ENCODE assay signal across 1 cellular context in the genomic region with DNA sequence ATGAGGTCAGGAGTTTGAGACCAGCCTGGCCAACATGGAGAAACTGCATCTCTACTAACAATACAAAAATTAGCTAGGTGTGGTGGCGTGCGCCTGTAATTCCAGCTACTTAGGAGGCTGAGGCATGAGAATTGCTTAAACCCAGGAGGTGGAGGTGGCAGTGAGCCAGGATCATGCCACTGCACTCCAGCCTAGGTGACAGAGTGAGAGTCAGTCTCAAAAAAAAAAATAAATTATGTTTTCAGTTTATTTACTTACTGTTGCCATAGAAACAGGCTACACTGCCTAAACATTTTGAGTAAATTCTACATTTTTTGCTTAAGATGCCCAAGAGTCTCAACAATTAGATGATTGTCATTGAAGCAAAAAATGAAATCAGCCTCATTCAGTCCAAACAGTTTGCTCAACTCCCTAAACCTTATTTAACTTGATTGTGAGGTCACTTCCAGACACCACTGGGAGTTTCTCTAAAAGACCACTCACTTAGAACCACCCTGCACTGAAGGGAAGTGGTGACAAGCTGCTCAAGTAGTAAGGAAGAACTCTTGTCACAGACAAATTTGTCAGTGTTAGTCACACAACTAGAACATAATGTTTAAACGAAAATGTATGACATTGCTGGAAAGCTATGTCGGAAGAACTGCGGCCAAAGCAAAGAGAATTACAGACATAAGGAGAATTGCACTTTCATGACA.
A peak's percentile ranks its signal among the peaks of the same experiment; 100 is the strongest.
TF ChIP-seq lines count a peak whose summit lies in the region.

No MANE protein-coding gene starts in this region.

TF ChIP-seq in HepG2, 621 proteins besides CTCF, POLR2A, EP300 and RAD21 (continued from another document and continues in another):
- TF ChIP-seq AKNA (CRISPR knock-in tag; IDR thresholded peaks at IDR 0.05; ENCODE audit: borderline replicate concordance) (no peak), SNAI1 (CRISPR knock-in tag; IDR thresholded peaks at IDR 0.05; ENCODE audit: borderline replicate concordance) (no peak), SMAD3 (CRISPR knock-in tag; IDR thresholded peaks at IDR 0.05) (no peak), BHLHE40 (IDR thresholded peaks at IDR 0.05; ENCODE audit: low read length) (no peak), ZNF460 (CRISPR knock-in tag; IDR thresholded peaks at IDR 0.05; ENCODE audit: borderline replicate concordance) (peak; percentile 85), ZNF574 (CRISPR knock-in tag; IDR thresholded peaks at IDR 0.05) (no peak), ISX (CRISPR knock-in tag; conservative IDR thresholded peaks at IDR 0.05) (no peak), ARNT2 (CRISPR knock-in tag; IDR thresholded peaks at IDR 0.05; ENCODE audit: low read depth) (no peak), RFX1 (IDR thresholded peaks at IDR 0.05) (peak; percentile 62), PAF1 (CRISPR knock-in tag; IDR thresholded peaks at IDR 0.05) (no peak), SMARCC2 (IDR thresholded peaks at IDR 0.05) (no peak), ZBTB46 (CRISPR knock-in tag; IDR thresholded peaks at IDR 0.05; ENCODE audit: borderline replicate concordance) (no peak), NFAT5 (CRISPR knock-in tag; IDR thresholded peaks at IDR 0.05) (no peak), ZEB1 (IDR thresholded peaks at IDR 0.05; ENCODE audit: insufficient replicate concordance, low read depth) (no peak), MEIS1 (CRISPR knock-in tag; IDR thresholded peaks at IDR 0.05; ENCODE audit: borderline replicate concordance) (no peak), GATAD2A (CRISPR knock-in tag; IDR thresholded peaks at IDR 0.05) (0 out of 2 replicates have a peak, but pooled peaks have one; percentile 10), MYC (CRISPR knock-in tag; IDR thresholded peaks at IDR 0.05; ENCODE audit: borderline replicate concordance) (no peak), ZNF672 (CRISPR knock-in tag; IDR thresholded peaks at IDR 0.05) (no peak), ZNF30 (CRISPR knock-in tag; IDR thresholded peaks at IDR 0.05) (no peak), ZNF496 (CRISPR knock-in tag; IDR thresholded peaks at IDR 0.05; ENCODE audit: insufficient replicate concordance) (no peak), POGK (CRISPR knock-in tag; conservative IDR thresholded peaks at IDR 0.05) (no peak), CENPX (CRISPR knock-in tag; IDR thresholded peaks at IDR 0.05) (no peak), EZH2 (conservative IDR thresholded peaks at IDR 0.05; ENCODE audit: low read depth, low read length) (no peak), ZNF564 (CRISPR knock-in tag; IDR thresholded peaks at IDR 0.05) (no peak), PAWR (CRISPR knock-in tag; IDR thresholded peaks at IDR 0.05; ENCODE audit: borderline replicate concordance) (no peak), MATR3 (CRISPR knock-in tag; IDR thresholded peaks at IDR 0.05) (no peak), E2F2 (CRISPR knock-in tag; IDR thresholded peaks at IDR 0.05; ENCODE audit: borderline replicate concordance) (no peak), SOX13 (IDR thresholded peaks at IDR 0.05) (no peak), SOX13 (CRISPR knock-in tag; conservative IDR thresholded peaks at IDR 0.05 in 1 of 2, IDR thresholded peaks at IDR 0.05 in 1 of 2) (no peak)
- TF ChIP-seq, protein P1, sequence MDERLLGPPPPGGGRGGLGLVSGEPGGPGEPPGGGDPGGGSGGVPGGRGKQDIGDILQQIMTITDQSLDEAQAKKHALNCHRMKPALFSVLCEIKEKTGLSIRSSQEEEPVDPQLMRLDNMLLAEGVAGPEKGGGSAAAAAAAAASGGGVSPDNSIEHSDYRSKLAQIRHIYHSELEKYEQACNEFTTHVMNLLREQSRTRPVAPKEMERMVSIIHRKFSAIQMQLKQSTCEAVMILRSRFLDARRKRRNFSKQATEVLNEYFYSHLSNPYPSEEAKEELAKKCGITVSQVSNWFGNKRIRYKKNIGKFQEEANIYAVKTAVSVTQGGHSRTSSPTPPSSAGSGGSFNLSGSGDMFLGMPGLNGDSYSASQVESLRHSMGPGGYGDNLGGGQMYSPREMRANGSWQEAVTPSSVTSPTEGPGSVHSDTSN (CRISPR knock-in tag; IDR thresholded peaks at IDR 0.05) = no peak
- TF ChIP-seq, protein P2, sequence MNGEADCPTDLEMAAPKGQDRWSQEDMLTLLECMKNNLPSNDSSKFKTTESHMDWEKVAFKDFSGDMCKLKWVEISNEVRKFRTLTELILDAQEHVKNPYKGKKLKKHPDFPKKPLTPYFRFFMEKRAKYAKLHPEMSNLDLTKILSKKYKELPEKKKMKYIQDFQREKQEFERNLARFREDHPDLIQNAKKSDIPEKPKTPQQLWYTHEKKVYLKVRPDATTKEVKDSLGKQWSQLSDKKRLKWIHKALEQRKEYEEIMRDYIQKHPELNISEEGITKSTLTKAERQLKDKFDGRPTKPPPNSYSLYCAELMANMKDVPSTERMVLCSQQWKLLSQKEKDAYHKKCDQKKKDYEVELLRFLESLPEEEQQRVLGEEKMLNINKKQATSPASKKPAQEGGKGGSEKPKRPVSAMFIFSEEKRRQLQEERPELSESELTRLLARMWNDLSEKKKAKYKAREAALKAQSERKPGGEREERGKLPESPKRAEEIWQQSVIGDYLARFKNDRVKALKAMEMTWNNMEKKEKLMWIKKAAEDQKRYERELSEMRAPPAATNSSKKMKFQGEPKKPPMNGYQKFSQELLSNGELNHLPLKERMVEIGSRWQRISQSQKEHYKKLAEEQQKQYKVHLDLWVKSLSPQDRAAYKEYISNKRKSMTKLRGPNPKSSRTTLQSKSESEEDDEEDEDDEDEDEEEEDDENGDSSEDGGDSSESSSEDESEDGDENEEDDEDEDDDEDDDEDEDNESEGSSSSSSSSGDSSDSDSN (CRISPR knock-in tag; IDR thresholded peaks at IDR 0.05) = no peak
